ENCODE assay signal across 8 cellular contexts in the genomic region with DNA sequence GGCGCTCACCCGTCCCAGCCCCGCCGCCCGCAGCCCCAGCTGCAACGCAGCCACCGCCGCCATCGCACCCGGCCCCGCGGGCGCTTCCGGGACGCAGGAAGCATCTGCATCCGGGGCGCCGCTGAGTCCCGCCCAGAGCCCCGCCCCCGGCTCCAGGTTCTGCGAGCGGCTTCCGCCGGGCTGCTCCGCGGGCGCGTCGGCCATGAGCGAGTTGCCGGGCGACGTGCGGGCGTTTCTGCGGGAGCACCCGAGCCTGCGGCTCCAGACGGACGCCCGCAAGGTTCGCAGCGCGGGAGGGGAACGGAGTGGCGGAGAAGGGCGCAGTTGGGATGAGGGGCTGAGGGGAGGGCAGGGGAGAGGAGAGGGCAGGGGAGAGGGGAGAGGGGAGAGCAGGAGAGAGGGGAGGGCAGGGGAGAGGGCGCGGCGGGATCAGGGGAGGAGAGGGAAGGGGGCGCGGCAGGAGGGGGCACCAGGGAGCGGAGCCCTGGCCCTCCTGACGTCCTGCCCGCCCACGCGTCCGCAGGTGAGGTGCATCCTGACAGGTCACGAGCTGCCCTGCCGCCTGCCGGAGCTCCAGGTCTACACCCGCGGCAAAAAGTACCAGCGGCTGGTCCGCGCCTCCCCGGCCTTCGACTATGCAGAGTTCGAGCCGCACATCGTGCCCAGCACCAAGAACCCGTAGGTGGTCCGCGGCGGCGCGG. TPM values are rescaled to one million over a fixed set of nuclear protein-coding genes. Genes with fewer than 3 reads are reported as not detected.
DNase-seq lines count a peak whose midpoint lies in the region; ATAC-seq, FAIRE-seq and TF ChIP-seq lines count a peak whose summit lies in the region.

A gene with protein sequence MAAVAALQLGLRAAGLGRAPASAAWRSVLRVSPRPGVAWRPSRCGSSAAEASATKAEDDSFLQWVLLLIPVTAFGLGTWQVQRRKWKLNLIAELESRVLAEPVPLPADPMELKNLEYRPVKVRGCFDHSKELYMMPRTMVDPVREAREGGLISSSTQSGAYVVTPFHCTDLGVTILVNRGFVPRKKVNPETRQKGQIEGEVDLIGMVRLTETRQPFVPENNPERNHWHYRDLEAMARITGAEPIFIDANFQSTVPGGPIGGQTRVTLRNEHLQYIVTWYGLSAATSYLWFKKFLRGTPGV (minus strand): TSS at position 97 of the 701 bp plus-strand sequence. CDS start 34 bp downstream, at position 63.
A gene (plus strand): TSS at position 160 of the 701 bp plus-strand sequence. CDS start 43 bp downstream, at position 203.

- POLR2A ChIA-PET in activated CD8-positive, alpha-beta T cell treated with anti-CD3 and anti-CD28 coated beads, Interleukin-2, amount 10 ng/mL, durations not matched to agents 7 days and 5 days (lab: Charles Lee) = interaction anchor here (0.8 to 8.7 kb wide), 7 partner anchors 9 to 123 kb away, joined by 3 to 160 read pairs (median 6); a partner anchor contains a TSS

- peak; percentile 35 for TF ChIP-seq CTCF in 22Rv1 (IDR thresholded peaks at IDR 0.05)

- CTCF ChIA-PET in activated CD8-positive, alpha-beta T cell treated with anti-CD3 and anti-CD28 coated beads, Interleukin-2, amount 10 ng/mL, durations not matched to agents 7 days and 5 days (lab: Charles Lee) = interaction anchor here (0.7 to 5.3 kb wide), 9 partner anchors 10 to 176 kb away, joined by 3 to 54 read pairs (median 4); a partner anchor contains a TSS

- ATAC-seq in HG03175 (IDR thresholded peaks at IDR 0.05; ENCODE audit: unreplicated experiment) (peak; percentile 77), memory B cell (ENCODE audit: low read depth) (peak; percentile 95)
- peak; percentile 89 for ATAC-seq in activated CD8-positive, alpha-beta T cell treated with anti-CD3 and anti-CD28 coated beads, Interleukin-2, amount 10 ng/mL, durations not matched to agents 7 days and 5 days

- peaks cover 44% of the 10 kb centered on the region for H3K36me3 Mint-ChIP-seq in activated CD8-positive, alpha-beta T cell treated with anti-CD3 and anti-CD28 coated beads, Interleukin-2, amount 10 ng/mL, durations not matched to agents 7 days and 5 days (ENCODE audit: low read depth)
- peaks cover 13% of the 10 kb centered on the region for H3K36me3 Mint-ChIP-seq in memory B cell

- H3K27ac ChIP-seq in 22Rv1 = peak within 1 kb of the TSS; percentile 71

- H3K4me1 Mint-ChIP-seq in activated CD8-positive, alpha-beta T cell treated with anti-CD3 and anti-CD28 coated beads, Interleukin-2, amount 10 ng/mL, durations not matched to agents 7 days and 5 days (ENCODE audit: low read depth) = peaks cover 56% of the 10 kb centered on the region
- H3K4me1 Mint-ChIP-seq in memory B cell = peaks cover 17% of the 10 kb centered on the region

- peak; percentile 78 for DNase-seq in GM18507 (ENCODE audit: extremely low spot score, insufficient read length, low read depth)
- DNase-seq in NCI-H774 (lab: John Stamatoyannopoulos, UW) = peak; percentile 91
- DNase-seq in activated CD8-positive, alpha-beta T cell treated with anti-CD3 and anti-CD28 coated beads, Interleukin-2, amount 10 ng/mL, durations not matched to agents 7 days and 5 days = peak; percentile 94
- DNase-seq in effector CD8-positive, alpha-beta T cell (lab: John Stamatoyannopoulos, UW) = peak; percentile 77
- peak; percentile 81 to 82 for DNase-seq in memory B cell (ENCODE audit: low spot score in 2 of 2)
- peak; percentile 79 to 90 (median 82) for DNase-seq in stimulated activated CD4-positive, alpha-beta T cell treated with anti-CD3 and anti-CD28 coated beads, TNF-alpha, amount 100 ng/mL, for 48 hours (ENCODE audit: low read depth in 3 of 3)

- FAIRE-seq in GM18507 (lab: Jason Lieb, UNC) = peak; percentile 56

- H3K27ac Mint-ChIP-seq in activated CD8-positive, alpha-beta T cell treated with anti-CD3 and anti-CD28 coated beads, Interleukin-2, amount 10 ng/mL, durations not matched to agents 7 days and 5 days = peak within 1 kb of the TSS; percentile 90
- H3K27ac Mint-ChIP-seq in memory B cell = peak within 1 kb of the TSS; percentile 86

- H3K4me3 Mint-ChIP-seq in activated CD8-positive, alpha-beta T cell treated with anti-CD3 and anti-CD28 coated beads, Interleukin-2, amount 10 ng/mL, durations not matched to agents 7 days and 5 days = peak within 1 kb of the TSS; percentile 86
- H3K4me3 Mint-ChIP-seq in memory B cell = peak within 1 kb of the TSS; percentile 91

- no peaks in the 10 kb centered on the region for H3K27me3 Mint-ChIP-seq in activated CD8-positive, alpha-beta T cell treated with anti-CD3 and anti-CD28 coated beads, Interleukin-2, amount 10 ng/mL, durations not matched to agents 7 days and 5 days (ENCODE audit: low read depth)
- no peaks in the 10 kb centered on the region for H3K27me3 Mint-ChIP-seq in memory B cell

- H3K9me3 Mint-ChIP-seq in activated CD8-positive, alpha-beta T cell treated with anti-CD3 and anti-CD28 coated beads, Interleukin-2, amount 10 ng/mL, durations not matched to agents 7 days and 5 days (ENCODE audit: insufficient read depth) = no peaks in the 10 kb centered on the region
- H3K9me3 Mint-ChIP-seq in memory B cell = no peaks in the 10 kb centered on the region

RNA-seq across cellular contexts. Expression of the first gene that starts in this region (rescaled TPM):
- 10 to 100 TPM; 37.4 to 39.1 TPM for total RNA-seq in activated CD8-positive, alpha-beta T cell treated with anti-CD3 and anti-CD28 coated beads, Interleukin-2, amount 10 ng/mL, durations not matched to agents 7 days and 5 days

RNA-seq across cellular contexts. Expression of the second gene that starts in this region (rescaled TPM):
- total RNA-seq in activated CD8-positive, alpha-beta T cell treated with anti-CD3 and anti-CD28 coated beads, Interleukin-2, amount 10 ng/mL, durations not matched to agents 7 days and 5 days = 10 to 100 TPM; 18.4 to 20.7 TPM

Comparison
In these comparisons a context has a peak if more than half of its experiments do, and no peak if none do; other contexts are left out.
1. Peak in every context shown above with its lines: DNase-seq, ATAC-seq and H3K27ac ChIP-seq.